Comparison of ENCODE assay signal across 27 cellular contexts in genomic region chr3:55494976-55495375, GRCh38. TPM values are rescaled to one million over a fixed set of nuclear protein-coding genes. Genes with fewer than 3 reads are reported as not detected.
DNase-seq lines count a peak whose midpoint lies in the region; ATAC-seq, FAIRE-seq and TF ChIP-seq lines count a peak whose summit lies in the region.
"Had no signal": no experiment of that assay in that cellular context is flagged by ENCODE, and none has a peak within 500 bp of the region (broad histone marks: within the 10 kb centered on the region; RNA-seq: fewer than 3 reads in every experiment).

No MANE protein-coding gene starts in this region.

- no peak for TF ChIP-seq POLR2A in HepG2 (IDR thresholded peaks at IDR 0.05; ENCODE audit: insufficient read depth in 1 of 2, low read depth in 2 of 2, low read length in 2 of 2)
- no peak for TF ChIP-seq POLR2A in right lobe of liver (IDR thresholded peaks at IDR 0.05)

- H3K27me3 ChIP-seq in HepG2 (ENCODE audit: control insufficient read depth in 1 of 2, insufficient read depth in 2 of 2, low read length in 2 of 2) (no peaks in the 10 kb centered on the region), right lobe of liver (no peaks in the 10 kb centered on the region), RWPE2 (ENCODE audit: insufficient read depth, poor library complexity, severe bottlenecking) (no peaks in the 10 kb centered on the region), small intestine (ENCODE audit: control insufficient read depth in 2 of 2, insufficient read depth in 2 of 2, low read length in 2 of 2) (peaks cover under 1 to 6% of the 10 kb centered on the region in 2 donors)

- no TSS peak for BruUV-seq in HepG2 (replicated peaks; lab: Mats Ljungman, UMichigan)

- intact Hi-C loops in HepG2 (cut with micrococcal nuclease; ENCODE audit: unreplicated experiment) (no loop called here), right lobe of liver (cut with DNase I) (no loop called here)

- CTCF ChIA-PET in HepG2 (lab: Yijun Ruan, JAX; ENCODE audit: low intra/inter-chr PET ratio, low total read pairs): no interaction called here
- CTCF ChIA-PET in HEK293 (lab: Yijun Ruan, JAX): interaction anchor here (1.3 kb wide), 1 partner anchor 10 kb away, joined by 3 read pairs; no protein-coding TSS in a partner anchor

- no peak for DNase-seq in HepG2 (ENCODE audit: low spot score)
- no peak for DNase-seq in right lobe of liver
- DNase-seq in RWPE2 (ENCODE audit: low spot score): no peak
- DNase-seq in kidney tubule cell (ENCODE audit: low spot score): peak; percentile 31
- DNase-seq in small intestine: no peak
- DNase-seq in KBM-7: no peak
- no peak for DNase-seq in NCI-H146 treated with DMSO at 0.1 percent for 48 hours (lab: John Stamatoyannopoulos, UW; ENCODE audit: unreplicated experiment)
- DNase-seq: 8988T; ACHN; BE2C; C1 segment of cervical spinal cord; CD4-positive, alpha-beta memory T cell; CD4-positive, CD25-positive, alpha-beta regulatory T cell; CD8-positive, alpha-beta memory T cell; COR-L47; DMS 273 treated with DMSO at 0.1 percent for 48 hours; DMS153; DMS53; DMS79; DND-41; EL; GF-D8 had no signal

- no peak overlapping the region for H2AFZ ChIP-seq in HepG2 (ENCODE audit: low read length)

- H3K36me3 ChIP-seq in HepG2 (replicated peaks in 1 of 2; ENCODE audit: control insufficient read depth in 1 of 2, insufficient read depth in 2 of 2, low read length in 2 of 2) (no peaks in the 10 kb centered on the region), right lobe of liver (no peaks in the 10 kb centered on the region), HEK293 (ENCODE audit: control insufficient read depth in 2 of 2, insufficient read depth in 1 of 2, low read length in 2 of 2) (no peaks in the 10 kb centered on the region), RWPE2 (ENCODE audit: low read depth) (no peaks in the 10 kb centered on the region), small intestine (ENCODE audit: control insufficient read depth in 2 of 2, insufficient read depth in 2 of 2, low read length in 2 of 2) (no peaks in the 10 kb centered on the region)
- H3K36me3 ChIP-seq: BE2C, BLaER1 had no signal

- H3K4me3 ChIP-seq in HepG2 (replicated peaks in 1 of 3; ENCODE audit: insufficient read depth in 1 of 3, low read depth in 2 of 3, low read length in 3 of 3): no peak overlapping the region
- H3K4me3 ChIP-seq in right lobe of liver: no peak overlapping the region
- H3K4me3 ChIP-seq in HEK293 (ENCODE audit: low read depth, low read length): no peak overlapping the region
- H3K4me3 ChIP-seq in RWPE2 (ENCODE audit: severe bottlenecking): no peak overlapping the region
- H3K4me3 ChIP-seq in small intestine (ENCODE audit: low read depth in 1 of 2, low read length in 2 of 2): no peak overlapping the region
- H3K4me3 ChIP-seq: BLaER1 had no signal

- H3K27ac ChIP-seq in HepG2 (ENCODE audit: extremely low read length, insufficient read depth, low read length): no peak overlapping the region
- H3K27ac ChIP-seq in right lobe of liver: no peak overlapping the region
- H3K27ac ChIP-seq in HEK293 (ENCODE audit: extremely low read depth, low read depth, low read length): no peak overlapping the region
- H3K27ac ChIP-seq in RWPE2 (ENCODE audit: poor library complexity, severe bottlenecking): no peak overlapping the region
- no peak overlapping the region for H3K27ac ChIP-seq in small intestine (ENCODE audit: low read depth in 1 of 2, low read length in 1 of 2)
- H3K27ac ChIP-seq: BLaER1 had no signal

- H3K4me1 ChIP-seq in HepG2 (ENCODE audit: insufficient read depth, low read length) (no peaks in the 10 kb centered on the region), right lobe of liver (peaks cover 0 to 20% (median 9%) of the 10 kb centered on the region in 4 donors), HEK293 (ENCODE audit: control insufficient read depth, insufficient read depth, low read length) (peaks cover 14% of the 10 kb centered on the region; the same call in 1 of the 2 replicates), RWPE2 (ENCODE audit: insufficient read depth, poor library complexity, severe bottlenecking) (peaks cover 18% of the 10 kb centered on the region), small intestine (ENCODE audit: control insufficient read depth in 2 of 2, insufficient read depth in 1 of 2, low read depth in 1 of 2, low read length in 1 of 2) (no peaks in the 10 kb centered on the region)
- H3K4me1 ChIP-seq: BE2C, BLaER1 had no signal

- WGBS in HepG2 (ENCODE audit: low lambda C conversion rate): 2% methylated on average over 2 of the region's 2 CpGs
- 78% methylated on average over 2 of the region's 2 CpGs for WGBS in right lobe of liver (ENCODE audit: insufficient coverage, low coverage, low lambda C conversion rate, missing lambda C conversion rate)
- 69 to 82% (median 81%) methylated on average over 2 of the region's 2 CpGs for WGBS in small intestine, 3 donors

- no peak overlapping the region for H3K9ac ChIP-seq in HepG2 (ENCODE audit: insufficient read depth, low read depth, low read length)
- H3K9ac ChIP-seq: BLaER1 had no signal

- no peak for ATAC-seq in HepG2
- ATAC-seq in right lobe of liver: no peak
- ATAC-seq in RWPE2 (ENCODE audit: low read depth): peak; percentile 30; the same call in 1 of the 3 replicates

- no peak overlapping the region for H3K4me2 ChIP-seq in HepG2 (ENCODE audit: low read depth, low read length)
- H3K4me2 ChIP-seq: BLaER1 had no signal

- no peaks in the 10 kb centered on the region for H4K20me1 ChIP-seq in HepG2 (ENCODE audit: insufficient read depth, low read length)
- H4K20me1 ChIP-seq: BLaER1 had no signal

- in situ Hi-C loops in HepG2 (cut with HindIII; ENCODE audit: extremely low pct_ligation_motif_present, low pct_unique_long_range_greater_than_20kb): no loop called here
- in situ Hi-C loops in KBM-7 (cut with MboI; ENCODE audit: low pct_unique_long_range_greater_than_20kb, low sequenced_read_pairs): no loop called here

- TF ChIP-seq EP300 in HepG2 (IDR thresholded peaks at IDR 0.05; ENCODE audit: low read depth in 2 of 2, low read length in 2 of 2) (no peak), HepG2 (CRISPR knock-in tag; IDR thresholded peaks at IDR 0.05; ENCODE audit: borderline replicate concordance) (no peak)

- TF ChIP-seq RAD21 in HepG2 (CRISPR knock-in tag; IDR thresholded peaks at IDR 0.05): no peak

- H3K79me2 ChIP-seq in HepG2 (ENCODE audit: insufficient read depth, low read length): no peaks in the 10 kb centered on the region

- TF ChIP-seq CTCF in HepG2 (CRISPR knock-in tag; IDR thresholded peaks at IDR 0.05) (no peak), right lobe of liver (IDR thresholded peaks at IDR 0.05) (no peak), HEK293 (tag by site-specific recombination; IDR thresholded peaks at IDR 0.05) (no peak), RWPE2 (IDR thresholded peaks at IDR 0.05; ENCODE audit: poor library complexity, severe bottlenecking) (no peak)

- POLR2A ChIA-PET in HepG2 (lab: Yijun Ruan, JAX): no interaction called here
- POLR2A ChIA-PET in HEK293 (lab: Yijun Ruan, JAX): no interaction called here

- FAIRE-seq in HepG2 (lab: Jason Lieb, UNC) (no peak), small intestine (lab: Jason Lieb, UNC) (no peak)
- FAIRE-seq: A204.1, GM12891, GM19239 had no signal

- no peaks in the 10 kb centered on the region for H3K9me3 ChIP-seq in HepG2 (ENCODE audit: low read length)
- no peaks in the 10 kb centered on the region for H3K9me3 ChIP-seq in right lobe of liver
- no peaks in the 10 kb centered on the region for H3K9me3 ChIP-seq in HEK293 (ENCODE audit: control insufficient read depth, insufficient read depth, low read depth, low read length)
- no peaks in the 10 kb centered on the region for H3K9me3 ChIP-seq in RWPE2 (ENCODE audit: severe bottlenecking)
- no peaks in the 10 kb centered on the region for H3K9me3 ChIP-seq in small intestine (ENCODE audit: control insufficient read depth, low read depth)
- H3K9me3 ChIP-seq: BE2C, BLaER1 had no signal

TF ChIP-seq in HepG2, 621 proteins besides CTCF, POLR2A, EP300 and RAD21 (continues in another document):
- TF ChIP-seq MAFF (IDR thresholded peaks at IDR 0.05; ENCODE audit: low read depth, low read length): 0 out of 2 replicates have a peak, but pooled peaks have one; percentile 5

TF ChIP-seq in HEK293, 187 proteins besides CTCF, POLR2A, EP300 and RAD21:
- TF ChIP-seq ZNF624 (tag by site-specific recombination; IDR thresholded peaks at IDR 0.05) (no peak), SP7 (tag by site-specific recombination; IDR thresholded peaks at IDR 0.05) (peak; percentile 31; the same call in 1 of the 2 replicates)

RNA-seq across cellular contexts. Expression of gene WNT5A, which starts 7.9 kb away (rescaled TPM):
- total RNA-seq in HepG2 (2016; rRNA removed; fragmentation: Illumina TruSeq; extraction: Trizol) (not detected in 2 replicates), right lobe of liver (1 to 10 TPM in 5 of 6 experiments, under 1 TPM in 1; 0.64 to 3.6 (median 2.4) TPM)
- not detected in 2 replicates for total RNA-seq in HepG2 (2016; cell fraction: cytosol; rRNA removed; fragmentation: Illumina TruSeq; extraction: Trizol; ENCODE audit: low read depth)
- total RNA-seq in HepG2 (2016; cell fraction: insoluble cytoplasmic fraction; rRNA removed; fragmentation: Illumina TruSeq; extraction: Trizol): not detected in 2 replicates
- not detected in 2 replicates for total RNA-seq in HepG2 (2016; cell fraction: membrane; rRNA removed; fragmentation: Illumina TruSeq; extraction: Trizol)
- not detected in 2 replicates for total RNA-seq in HepG2 (2016; cell fraction: nucleus; rRNA removed; fragmentation: Illumina TruSeq; extraction: Trizol)
- polyA plus RNA-seq in HepG2 (2011; rRNA removed) (not detected in 2 replicates), small intestine (1 to 10 TPM in 1 of 3 donors, under 1 TPM in 2; under 0.01 to 1.0 (median 0.22) TPM)
- polyA plus RNA-seq in HepG2 (2011; cell fraction: cytosol; rRNA removed): not detected in 2 replicates
- polyA plus RNA-seq in HepG2 (2011; cell fraction: nucleus; rRNA removed): not detected in 2 replicates
- polyA plus RNA-seq in HepG2 (2012): not detected in 2 replicates
- not detected in 2 replicates for polyA plus RNA-seq in HepG2 (2016; cell fraction: cytosol; fragmentation: Illumina TruSeq; extraction: Trizol; ENCODE audit: low read depth)
- polyA plus RNA-seq in HepG2 (2016; cell fraction: insoluble cytoplasmic fraction; fragmentation: Illumina TruSeq; extraction: Trizol; ENCODE audit: low read depth): not detected in 2 replicates
- polyA plus RNA-seq in HepG2 (2016; cell fraction: membrane; fragmentation: Illumina TruSeq; extraction: Trizol; ENCODE audit: low read depth): not detected in 2 replicates
- not detected in 2 replicates for polyA plus RNA-seq in HepG2 (2016; cell fraction: nucleus; fragmentation: Illumina TruSeq; extraction: Trizol; ENCODE audit: insufficient read depth, low read depth)
- polyA minus RNA-seq in HepG2 (2011; rRNA and poly(A)+ RNA removed; ENCODE audit: low replicate concordance): 39.6 TPM in 1 of 2 replicates, not detected in the other
- polyA minus RNA-seq in HepG2 (2011; cell fraction: cytosol; rRNA and poly(A)+ RNA removed): not detected in 2 replicates
- polyA minus RNA-seq in HepG2 (2011; cell fraction: nucleus; rRNA and poly(A)+ RNA removed): not detected in 2 replicates
- total RNA-seq: CD4-positive, CD25-positive, alpha-beta regulatory T cell; CD8-positive, alpha-beta memory T cell had no signal
- polyA plus RNA-seq: CD4-positive, alpha-beta memory T cell; CD4-positive, CD25-positive, alpha-beta regulatory T cell; CD8-positive, alpha-beta memory T cell had no signal
